In genomic region chr2:120716641-120717585, GRCh38 we compare ENCODE assay signal across 19 cellular contexts. TPM values are rescaled to one million over a fixed set of nuclear protein-coding genes. Genes with fewer than 3 reads are reported as not detected.
A peak's percentile ranks its signal among the peaks of the same experiment; 100 is the strongest.
DNase-seq lines count a peak whose midpoint lies in the region; ATAC-seq, FAIRE-seq and TF ChIP-seq lines count a peak whose summit lies in the region.
"Had no signal": no experiment of that assay in that cellular context is flagged by ENCODE, and none has a peak within 500 bp of the region (broad histone marks: within the 10 kb centered on the region; RNA-seq: fewer than 3 reads in every experiment).

No MANE protein-coding gene starts in this region.

- 4% methylated on average over 12 of the region's 15 CpGs for WGBS in HepG2 (ENCODE audit: low lambda C conversion rate)
- 38% methylated on average over 6 of the region's 15 CpGs for WGBS in right lobe of liver (ENCODE audit: insufficient coverage, low coverage, low lambda C conversion rate, missing lambda C conversion rate)
- 80 to 86% methylated on average over 13 to 15 of the region's 15 CpGs for WGBS in endodermal cell (ENCODE audit: insufficient coverage in 1 of 2, insufficient read length in 1 of 2), 2 experiments
- 64 to 82% methylated on average over 15 of the region's 15 CpGs for WGBS in sigmoid colon, 2 donors

- no peaks in the 10 kb centered on the region for H3K79me2 ChIP-seq in HepG2 (ENCODE audit: insufficient read depth, low read length)

- H3K27me3 ChIP-seq in HepG2 (ENCODE audit: control insufficient read depth in 1 of 2, insufficient read depth in 2 of 2, low read length in 2 of 2) (peaks cover 10 to 80% of the 10 kb centered on the region in 2 experiments; a peak in 4 of 5 replicates), right lobe of liver (no peaks in the 10 kb centered on the region), endodermal cell (ENCODE audit: control insufficient read depth, insufficient read depth, low read length, poor library complexity, severe bottlenecking) (no peaks in the 10 kb centered on the region), sigmoid colon (no peaks in the 10 kb centered on the region)

- in situ Hi-C loops in HepG2 (cut with HindIII; ENCODE audit: extremely low pct_ligation_motif_present, low pct_unique_long_range_greater_than_20kb), result no loop called here

- peaks cover 9% of the 10 kb centered on the region for H3K4me1 Mint-ChIP-seq in endodermal cell

- intact Hi-C loops in HepG2 (cut with micrococcal nuclease; ENCODE audit: unreplicated experiment), result no loop called here
- intact Hi-C loops in right lobe of liver (cut with DNase I), result no loop called here
- intact Hi-C loops in sigmoid colon (cut with DNase I), result no loop called here

- H4K20me1 ChIP-seq in HepG2 (ENCODE audit: insufficient read depth, low read length), result no peaks in the 10 kb centered on the region

- TF ChIP-seq POLR2A in HepG2 (IDR thresholded peaks at IDR 0.05; ENCODE audit: insufficient read depth in 1 of 2, low read depth in 2 of 2, low read length in 2 of 2) (no peak), right lobe of liver (IDR thresholded peaks at IDR 0.05) (no peak), sigmoid colon (IDR thresholded peaks at IDR 0.05) (no peak)

- H3K4me2 ChIP-seq in HepG2 (ENCODE audit: low read depth, low read length), result no peak overlapping the region

- POLR2A ChIA-PET in HepG2 (lab: Yijun Ruan, JAX), result no interaction called here

- H3K36me3 ChIP-seq in HepG2 (replicated peaks in 1 of 2; ENCODE audit: control insufficient read depth in 1 of 2, insufficient read depth in 2 of 2, low read length in 2 of 2), result no peaks in the 10 kb centered on the region
- no peaks in the 10 kb centered on the region for H3K36me3 ChIP-seq in right lobe of liver
- H3K36me3 ChIP-seq in endodermal cell (ENCODE audit: control insufficient read depth, insufficient read depth, low read length), result no peaks in the 10 kb centered on the region
- no peaks in the 10 kb centered on the region for H3K36me3 ChIP-seq in sigmoid colon

- peak overlapping the region; percentile 21 for H3K27ac Mint-ChIP-seq in endodermal cell
- H3K27ac Mint-ChIP-seq: CD8-positive, alpha-beta T cell had no signal

- H3K4me3 ChIP-seq in HepG2 (replicated peaks in 1 of 3; ENCODE audit: insufficient read depth in 1 of 3, low read depth in 2 of 3, low read length in 3 of 3) (no peak overlapping the region), right lobe of liver (no peak overlapping the region), endodermal cell (ENCODE audit: low read length) (no peak overlapping the region), sigmoid colon (no peak overlapping the region)

- H3K9me3 ChIP-seq in HepG2 (ENCODE audit: low read length) (no peaks in the 10 kb centered on the region), right lobe of liver (no peaks in the 10 kb centered on the region), endodermal cell (ENCODE audit: control insufficient read depth, low read length) (no peaks in the 10 kb centered on the region), sigmoid colon (no peaks in the 10 kb centered on the region)

- no peaks in the 10 kb centered on the region for H3K9me3 Mint-ChIP-seq in endodermal cell
- H3K9me3 Mint-ChIP-seq: CD8-positive, alpha-beta T cell had no signal

- no peak for FAIRE-seq in HepG2 (lab: Jason Lieb, UNC)
- FAIRE-seq: A204.1 had no signal

- TF ChIP-seq EP300 in HepG2 (IDR thresholded peaks at IDR 0.05; ENCODE audit: low read depth in 2 of 2, low read length in 2 of 2) (no peak), HepG2 (CRISPR knock-in tag; IDR thresholded peaks at IDR 0.05; ENCODE audit: borderline replicate concordance) (no peak), sigmoid colon (IDR thresholded peaks at IDR 0.05) (no peak)

- H3K4me3 Mint-ChIP-seq in endodermal cell, result no peak overlapping the region
- H3K4me3 Mint-ChIP-seq: CD8-positive, alpha-beta T cell had no signal

- peaks cover 22% of the 10 kb centered on the region for H3K27me3 Mint-ChIP-seq in endodermal cell (ENCODE audit: insufficient read depth)

- TF ChIP-seq RAD21 in HepG2 (CRISPR knock-in tag; IDR thresholded peaks at IDR 0.05), result no peak

- DNase-seq in HepG2 (ENCODE audit: low spot score) (no peak), right lobe of liver (no peak), endodermal cell (peak; percentile 49), sigmoid colon (peak; percentile 62), NCI-H510A (lab: John Stamatoyannopoulos, UW) (no peak), GM19240 (ENCODE audit: insufficient read length, low spot score) (no peak)
- DNase-seq: Calu3; CD8-positive, alpha-beta T cell; GF-D8; IMR-90; NCI-H1417 treated with DMSO at 0.1 percent for 48 hours; NCI-H187 treated with DMSO at 0.1 percent for 48 hours; NCI-H2227 treated with DMSO at 0.1 percent for 48 hours; NCI-H524 treated with DMSO at 0.1 percent for 48 hours; PC-3 had no signal

- no peak overlapping the region for H2AFZ ChIP-seq in HepG2 (ENCODE audit: low read length)

- no peak overlapping the region for H3K27ac ChIP-seq in HepG2 (ENCODE audit: extremely low read length, insufficient read depth, low read length)
- no peak overlapping the region for H3K27ac ChIP-seq in right lobe of liver
- H3K27ac ChIP-seq in endodermal cell (ENCODE audit: low read depth, low read length), result no peak overlapping the region
- no peak overlapping the region for H3K27ac ChIP-seq in sigmoid colon
- H3K27ac ChIP-seq: HL-60, RWPE1 had no signal

- no peaks in the 10 kb centered on the region for H3K36me3 Mint-ChIP-seq in endodermal cell (ENCODE audit: low read depth)
- H3K36me3 Mint-ChIP-seq: CD8-positive, alpha-beta T cell had no signal

- peak; percentile 28; the same call in 2 of the 3 replicates for ATAC-seq in HepG2
- ATAC-seq in right lobe of liver, result no peak
- ATAC-seq in GM21576 (IDR thresholded peaks at IDR 0.05; ENCODE audit: unreplicated experiment), result no peak
- ATAC-seq: CD8-positive, alpha-beta T cell; PC-3 had no signal

- BruUV-seq in HepG2 (replicated peaks; lab: Mats Ljungman, UMichigan), result no TSS peak

- TF ChIP-seq CTCF in HepG2 (CRISPR knock-in tag; IDR thresholded peaks at IDR 0.05), result no peak
- TF ChIP-seq CTCF in right lobe of liver (IDR thresholded peaks at IDR 0.05), result no peak
- no peak for TF ChIP-seq CTCF in endodermal cell (conservative IDR thresholded peaks at IDR 0.05)
- no peak for TF ChIP-seq CTCF in sigmoid colon (IDR thresholded peaks at IDR 0.05)

- CTCF ChIA-PET in HepG2 (lab: Yijun Ruan, JAX; ENCODE audit: low intra/inter-chr PET ratio, low total read pairs), result no interaction called here

- H3K9ac ChIP-seq in HepG2 (ENCODE audit: insufficient read depth, low read depth, low read length), result no peak overlapping the region
- H3K9ac ChIP-seq in endodermal cell (ENCODE audit: extremely low read depth, low read length, poor library complexity, severe bottlenecking), result no peak overlapping the region

- H3K4me1 ChIP-seq in HepG2 (ENCODE audit: insufficient read depth, low read length) (no peaks in the 10 kb centered on the region), right lobe of liver (no peaks in the 10 kb centered on the region), endodermal cell (ENCODE audit: control insufficient read depth, insufficient read depth, low read length) (no peaks in the 10 kb centered on the region), sigmoid colon (no peaks in the 10 kb centered on the region)

TF ChIP-seq in HepG2, 621 proteins besides CTCF, POLR2A, EP300 and RAD21 (continues in another document):
- TF ChIP-seq TAF1 (CRISPR knock-in tag; IDR thresholded peaks at IDR 0.05), result no peak

RNA-seq across cellular contexts. Expression of gene GLI2, which starts 18.8 kb away (rescaled TPM):
- total RNA-seq in HepG2 (2016; rRNA removed; fragmentation: Illumina TruSeq; extraction: Trizol) (not detected in 2 replicates), right lobe of liver (under 1 TPM; 0.09 to 0.73 (median 0.48) TPM), endodermal cell (10 to 100 TPM; 17.0 to 24.2 TPM), sigmoid colon (1 to 10 TPM; 2.1 to 6.4 (median 2.9) TPM)
- total RNA-seq in HepG2 (2016; cell fraction: cytosol; rRNA removed; fragmentation: Illumina TruSeq; extraction: Trizol; ENCODE audit: low read depth), result not detected in 2 replicates
- not detected in 2 replicates for total RNA-seq in HepG2 (2016; cell fraction: insoluble cytoplasmic fraction; rRNA removed; fragmentation: Illumina TruSeq; extraction: Trizol)
- not detected in 2 replicates for total RNA-seq in HepG2 (2016; cell fraction: membrane; rRNA removed; fragmentation: Illumina TruSeq; extraction: Trizol)
- total RNA-seq in HepG2 (2016; cell fraction: nucleus; rRNA removed; fragmentation: Illumina TruSeq; extraction: Trizol), result not detected in 2 replicates
- polyA plus RNA-seq in HepG2 (2011; rRNA removed) (not detected in 2 replicates), sigmoid colon (under 1 TPM; 0.23 to 0.76 (median 0.60) TPM)
- not detected in 2 replicates for polyA plus RNA-seq in HepG2 (2011; cell fraction: cytosol; rRNA removed)
- not detected in 2 replicates for polyA plus RNA-seq in HepG2 (2011; cell fraction: nucleus; rRNA removed)
- not detected in 2 replicates for polyA plus RNA-seq in HepG2 (2012)
- not detected in 2 replicates for polyA plus RNA-seq in HepG2 (2016; cell fraction: cytosol; fragmentation: Illumina TruSeq; extraction: Trizol; ENCODE audit: low read depth)
- polyA plus RNA-seq in HepG2 (2016; cell fraction: insoluble cytoplasmic fraction; fragmentation: Illumina TruSeq; extraction: Trizol; ENCODE audit: low read depth), result not detected in 2 replicates
- polyA plus RNA-seq in HepG2 (2016; cell fraction: membrane; fragmentation: Illumina TruSeq; extraction: Trizol; ENCODE audit: low read depth), result not detected in 2 replicates
- polyA plus RNA-seq in HepG2 (2016; cell fraction: nucleus; fragmentation: Illumina TruSeq; extraction: Trizol; ENCODE audit: insufficient read depth, low read depth), result not detected in 2 replicates
- polyA minus RNA-seq in HepG2 (2011; rRNA and poly(A)+ RNA removed; ENCODE audit: low replicate concordance), result 0.98 TPM in 1 of 2 replicates, not detected in the other
- not detected in 2 replicates for polyA minus RNA-seq in HepG2 (2011; cell fraction: cytosol; rRNA and poly(A)+ RNA removed)
- polyA minus RNA-seq in HepG2 (2011; cell fraction: nucleus; rRNA and poly(A)+ RNA removed), result not detected in 2 replicates
- 29.8 TPM for polyA plus RNA-seq in endodermal cell (2013, experiment 1 of 2)
- polyA plus RNA-seq in endodermal cell (2013, experiment 2 of 2), result 28.3 TPM
- total RNA-seq: CD8-positive, alpha-beta T cell had no signal

Comparison
In these comparisons a context has a peak if more than half of its experiments do, and no peak if none do; other contexts are left out.
1. DNase-seq: peak in endodermal cell (single experiment) and sigmoid colon (single experiment); none in HepG2 (single experiment), right lobe of liver (0 of 3), NCI-H510A (single experiment) and GM19240 (single experiment).